ENCODE assay signal across 7 cellular contexts in genomic region chrX:64204701-64205440, GRCh38. TPM values are rescaled to one million over a fixed set of nuclear protein-coding genes. Genes with fewer than 3 reads are reported as not detected.
DNase-seq lines count a peak whose midpoint lies in the region; TF ChIP-seq lines count a peak whose summit lies in the region.

No MANE protein-coding gene starts in this region.

- no peaks in the 10 kb centered on the region for H3K27me3 Mint-ChIP-seq in activated naive CD4-positive, alpha-beta T cell treated with anti-CD3 and anti-CD28 coated beads for 36 hours (ENCODE audit: low read depth)

- intact Hi-C loops in activated naive CD4-positive, alpha-beta T cell treated with anti-CD3 and anti-CD28 coated beads for 36 hours (cut with micrococcal nuclease): loop anchor here (1.0 to 5.0 kb wide), 6 partner anchors 190 to 1329 kb away; partner anchors contain the start of genes LAS1L, MTMR8, ZC3H12B and ZC4H2

- no peaks in the 10 kb centered on the region for H3K9me3 Mint-ChIP-seq in activated naive CD4-positive, alpha-beta T cell treated with anti-CD3 and anti-CD28 coated beads for 36 hours

- peaks cover 10% of the 10 kb centered on the region for H3K4me1 Mint-ChIP-seq in activated naive CD4-positive, alpha-beta T cell treated with anti-CD3 and anti-CD28 coated beads for 36 hours (ENCODE audit: low read depth)

- CTCF ChIA-PET in activated naive CD4-positive, alpha-beta T cell treated with anti-CD3 and anti-CD28 coated beads for 36 hours (lab: Charles Lee): no interaction called here

- DNase-seq in GM12865 (ENCODE audit: low read depth) (peak; percentile 28), HAP-1 (ENCODE audit: low spot score in 2 of 2) (peak in 1 of 2 experiments; percentile 65), NCI-H2107 treated with DMSO at 0.1 percent for 48 hours (lab: John Stamatoyannopoulos, UW; ENCODE audit: unreplicated experiment) (peak; percentile 15), globus pallidus (ENCODE audit: low spot score) (peak; percentile 52), nucleus accumbens (lab: John Stamatoyannopoulos, UW) (peak in 47 of 56 donors; percentile 0 to 64 (median 37))
- peak; percentile 8 for DNase-seq in activated naive CD4-positive, alpha-beta T cell treated with anti-CD3 and anti-CD28 coated beads for 36 hours
- DNase-seq in effector CD8-positive, alpha-beta T cell (lab: John Stamatoyannopoulos, UW): no peak

- peak overlapping the region; percentile 79 for H3K4me3 Mint-ChIP-seq in activated naive CD4-positive, alpha-beta T cell treated with anti-CD3 and anti-CD28 coated beads for 36 hours

- H3K4me3 ChIP-seq in GM12865 (ENCODE audit: low read depth, low read length): peak overlapping the region; percentile 70
- H3K4me3 ChIP-seq in HAP-1: peak overlapping the region; percentile 67

- no peaks in the 10 kb centered on the region for H3K36me3 ChIP-seq in HAP-1 (replicated peaks)

- H3K27me3 ChIP-seq in HAP-1 (ENCODE audit: low read depth): no peaks in the 10 kb centered on the region

- peaks cover 14% of the 10 kb centered on the region for H3K4me1 ChIP-seq in HAP-1

- in situ Hi-C loops in HAP-1 (cut with MboI; ENCODE audit: low sequenced_read_pairs): loop anchor here (25.0 kb wide), 1 partner anchor 1307 kb away; no protein-coding TSS in a partner anchor

- H3K27ac Mint-ChIP-seq in activated naive CD4-positive, alpha-beta T cell treated with anti-CD3 and anti-CD28 coated beads for 36 hours: no peak overlapping the region

- H3K9me3 ChIP-seq in HAP-1: no peaks in the 10 kb centered on the region

- TF ChIP-seq CTCF in GM12865 (IDR thresholded peaks at IDR 0.05; ENCODE audit: insufficient read depth, low read depth, low read length, missing control alignments): no peak

- H3K36me3 Mint-ChIP-seq in activated naive CD4-positive, alpha-beta T cell treated with anti-CD3 and anti-CD28 coated beads for 36 hours (ENCODE audit: low read depth): no peaks in the 10 kb centered on the region

RNA-seq across cellular contexts. Expression of gene AMER1, which starts 0.6 kb away (rescaled TPM):
- total RNA-seq in activated naive CD4-positive, alpha-beta T cell treated with anti-CD3 and anti-CD28 coated beads for 36 hours: 1 to 10 TPM; 2.2 to 2.4 TPM

RNA-seq across cellular contexts. Expression of gene ASB12, which starts 25.5 kb away (rescaled TPM):
- under 1 TPM in 1 of 2 experiments, not detected in 1; 0.17 TPM for total RNA-seq in activated naive CD4-positive, alpha-beta T cell treated with anti-CD3 and anti-CD28 coated beads for 36 hours
